In the genomic region with DNA sequence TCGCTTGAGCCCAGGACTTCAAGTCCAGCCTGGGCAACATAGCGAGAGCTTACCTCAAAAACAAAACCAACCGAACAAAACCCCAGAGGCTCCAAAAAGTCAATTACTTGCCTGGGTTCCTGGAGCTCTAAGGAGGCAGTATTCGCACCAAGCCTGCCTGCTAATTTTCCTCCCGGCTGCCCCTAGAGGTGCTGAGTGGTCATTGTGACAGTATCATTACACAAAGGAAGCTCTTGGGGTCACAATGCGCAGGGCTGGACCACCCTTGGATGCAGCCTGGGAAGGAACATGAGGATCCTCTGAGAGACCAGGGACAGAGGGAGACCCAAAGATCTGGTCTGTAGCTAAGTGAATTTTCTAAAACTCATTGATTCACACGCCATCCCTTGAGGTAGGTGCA, we compare ENCODE assay signal across 11 cellular contexts. TPM values are rescaled to one million over a fixed set of nuclear protein-coding genes. Genes with fewer than 3 reads are reported as not detected.
DNase-seq lines count a peak whose midpoint lies in the region; TF ChIP-seq lines count a peak whose summit lies in the region.
"Had no signal": no experiment of that assay in that cellular context is flagged by ENCODE, and none has a peak within 500 bp of the region (broad histone marks: within the 10 kb centered on the region; RNA-seq: fewer than 3 reads in every experiment).

No MANE protein-coding gene starts in this region.

- H3K4me1 ChIP-seq in cardiac muscle cell (ENCODE audit: low read depth): no peaks in the 10 kb centered on the region
- H3K4me1 ChIP-seq in transverse colon: peaks cover 0 to 15% (median 9%) of the 10 kb centered on the region in 4 donors

- in situ Hi-C loops in transverse colon (cut with MboI; ENCODE audit: low pct_ligation_motif_present in 1 of 4, low pct_unique_long_range_greater_than_20kb in 1 of 4, low sequenced_read_pairs in 3 of 4): no loop called here

- no peak for TF ChIP-seq EP300 in transverse colon (IDR thresholded peaks at IDR 0.05; ENCODE audit: low read depth)

- H3K36me3 ChIP-seq in cardiac muscle cell (no peaks in the 10 kb centered on the region), transverse colon (no peaks in the 10 kb centered on the region)
- H3K36me3 ChIP-seq: suprapubic skin had no signal

- H3K4me3 ChIP-seq in cardiac muscle cell: no peak overlapping the region
- H3K4me3 ChIP-seq in fibroblast of pulmonary artery (replicated peaks; ENCODE audit: low read depth, low read length): no peak overlapping the region
- no peak overlapping the region for H3K4me3 ChIP-seq in transverse colon
- H3K4me3 ChIP-seq: suprapubic skin had no signal

- no peak overlapping the region for H3K27ac ChIP-seq in cardiac muscle cell
- H3K27ac ChIP-seq in transverse colon: no peak overlapping the region
- H3K27ac ChIP-seq: suprapubic skin had no signal

- TF ChIP-seq POLR2A in transverse colon (IDR thresholded peaks at IDR 0.05): no peak

- TF ChIP-seq CTCF in cardiac muscle cell (IDR thresholded peaks at IDR 0.05; ENCODE audit: low read depth, low read length): peak; percentile 52
- TF ChIP-seq CTCF in fibroblast of pulmonary artery (IDR thresholded peaks at IDR 0.05; ENCODE audit: low read length, missing control alignments): peak; percentile 52
- TF ChIP-seq CTCF in transverse colon (IDR thresholded peaks at IDR 0.05): peak; percentile 15 to 32 (median 29)

- H3K27me3 ChIP-seq in cardiac muscle cell (peaks cover 41% of the 10 kb centered on the region), transverse colon (peaks cover 13% of the 10 kb centered on the region)

- 57% methylated on average over 7 of the region's 7 CpGs; no CpG with 5 or more reads in 1 of the 2 donors for WGBS in transverse colon (ENCODE audit: low coverage in 1 of 2), 2 donors

- DNase-seq in cardiac muscle cell (ENCODE audit: low read depth in 1 of 2, low spot score in 1 of 2) (no peak), cardiac septum (ENCODE audit: low spot score) (no peak), RPMI8226 (peak; percentile 64), fibroblast of pulmonary artery (ENCODE audit: low read depth) (no peak), transverse colon (no peak), NCI-H2107 treated with DMSO at 0.1 percent for 48 hours (lab: John Stamatoyannopoulos, UW; ENCODE audit: unreplicated experiment) (no peak), NCI-H2029 (lab: John Stamatoyannopoulos, UW) (no peak), T-helper 2 cell (no peak)
- DNase-seq: activated T-cell treated with anti-CD3 and anti-CD28 coated beads for 4 hours, NCI-H2029 treated with DMSO at 0.1 percent for 48 hours had no signal

- intact Hi-C loops in cardiac septum (cut with DNase I) (no loop called here), transverse colon (cut with DNase I; ENCODE audit: low total_unique reads) (no loop called here)

- H3K9me3 ChIP-seq in cardiac muscle cell (ENCODE audit: low read depth): no peaks in the 10 kb centered on the region
- H3K9me3 ChIP-seq in transverse colon: no peaks in the 10 kb centered on the region
- H3K9me3 ChIP-seq: suprapubic skin had no signal

RNA-seq across cellular contexts. Expression of gene PEX11G, which starts 8.5 kb away (rescaled TPM):
- total RNA-seq in cardiac muscle cell (5.5 and 6.5 TPM in 2 replicates), cardiac septum (1.9 TPM), transverse colon (10 to 100 TPM in 1 of 4 donors, 1 to 10 TPM in 3; 2.2 to 14.5 (median 8.9) TPM)
- 6.1 and 11.2 TPM in 2 replicates for polyA plus RNA-seq in cardiac muscle cell

RNA-seq across cellular contexts. Expression of gene ZNF358, which starts 18.6 kb away (rescaled TPM):
- total RNA-seq in cardiac muscle cell (95.1 and 99.6 TPM in 2 replicates), cardiac septum (76.7 TPM), transverse colon (10 to 100 TPM; 50.2 to 72.7 (median 69.1) TPM)
- 35.4 and 40.7 TPM in 2 replicates for polyA plus RNA-seq in cardiac muscle cell

RNA-seq across cellular contexts. Expression of gene MCOLN1, which starts 25.1 kb away (rescaled TPM):
- total RNA-seq in cardiac muscle cell (5.8 and 6.9 TPM in 2 replicates), cardiac septum (16.0 TPM), transverse colon (10 to 100 TPM; 14.7 to 93.1 (median 23.9) TPM)
- 13.7 and 24.7 TPM in 2 replicates for polyA plus RNA-seq in cardiac muscle cell

RNA-seq across cellular contexts. Expression of gene PNPLA6, which starts 38.2 kb away (rescaled TPM):
- total RNA-seq in cardiac muscle cell (48.1 and 56.4 TPM in 2 replicates), cardiac septum (41.9 TPM), transverse colon (100 to 1,000 TPM; 115 to 435 (median 147) TPM)
- polyA plus RNA-seq in cardiac muscle cell: 21.5 and 29.3 TPM in 2 replicates
